1 cellular context compared by ENCODE assay signal in genomic region chr4:99845179-99845578, GRCh38.
TF ChIP-seq lines count a peak whose summit lies in the region.

No MANE protein-coding gene starts in this region.

TF ChIP-seq in SK-N-SH, 30 proteins besides CTCF, POLR2A, EP300 and RAD21 (continued from another document):
- TF ChIP-seq FOSL2 (IDR thresholded peaks at IDR 0.05; ENCODE audit: borderline replicate concordance, low read depth) (no peak), YY1 (IDR thresholded peaks at IDR 0.05; ENCODE audit: low read depth) (no peak), RFX5 (IDR thresholded peaks at IDR 0.05; ENCODE audit: low read length) (no peak), RXRA (IDR thresholded peaks at IDR 0.05; ENCODE audit: borderline replicate concordance, low read depth) (no peak), SMC3 (IDR thresholded peaks at IDR 0.05; ENCODE audit: low read depth, low read length) (no peak), MAX (IDR thresholded peaks at IDR 0.05; ENCODE audit: low read depth) (no peak), CHD2 (IDR thresholded peaks at IDR 0.05; ENCODE audit: low read length, partially characterized antibody) (peak; percentile 85), MXI1 (IDR thresholded peaks at IDR 0.05; ENCODE audit: low read depth, low read length) (peak; percentile 58; the same call in 1 of the 2 replicates), FOXJ3 (CRISPR knock-in tag; IDR thresholded peaks at IDR 0.05) (peak; percentile 84; the same call in 1 of the 2 replicates), ELF1 (IDR thresholded peaks at IDR 0.05) (no peak), JUND (IDR thresholded peaks at IDR 0.05) (no peak), EZH2phosphoT487 (IDR thresholded peaks at IDR 0.05; ENCODE audit: borderline replicate concordance, low read depth) (no peak), NRF1 (IDR thresholded peaks at IDR 0.05; ENCODE audit: low read depth, low read length) (no peak), FOXM1 (IDR thresholded peaks at IDR 0.05; ENCODE audit: low read depth) (no peak), TEAD4 (IDR thresholded peaks at IDR 0.05; ENCODE audit: borderline replicate concordance, insufficient read depth) (no peak), MEF2A (IDR thresholded peaks at IDR 0.05; ENCODE audit: borderline replicate concordance, low read depth) (no peak), IRF3 (IDR thresholded peaks at IDR 0.05; ENCODE audit: low read depth, low read length) (no peak), NFIC (IDR thresholded peaks at IDR 0.05; ENCODE audit: borderline replicate concordance) (no peak), SIN3A (IDR thresholded peaks at IDR 0.05; ENCODE audit: borderline replicate concordance, low read depth, low read length) (no peak), RCOR1 (IDR thresholded peaks at IDR 0.05; ENCODE audit: low read length) (peak; percentile 79), TCF12 (IDR thresholded peaks at IDR 0.05) (peak; percentile 18; the same call in 1 of the 2 replicates), GABPA (IDR thresholded peaks at IDR 0.05; ENCODE audit: low read depth) (no peak)
- TF ChIP-seq, protein P1, sequence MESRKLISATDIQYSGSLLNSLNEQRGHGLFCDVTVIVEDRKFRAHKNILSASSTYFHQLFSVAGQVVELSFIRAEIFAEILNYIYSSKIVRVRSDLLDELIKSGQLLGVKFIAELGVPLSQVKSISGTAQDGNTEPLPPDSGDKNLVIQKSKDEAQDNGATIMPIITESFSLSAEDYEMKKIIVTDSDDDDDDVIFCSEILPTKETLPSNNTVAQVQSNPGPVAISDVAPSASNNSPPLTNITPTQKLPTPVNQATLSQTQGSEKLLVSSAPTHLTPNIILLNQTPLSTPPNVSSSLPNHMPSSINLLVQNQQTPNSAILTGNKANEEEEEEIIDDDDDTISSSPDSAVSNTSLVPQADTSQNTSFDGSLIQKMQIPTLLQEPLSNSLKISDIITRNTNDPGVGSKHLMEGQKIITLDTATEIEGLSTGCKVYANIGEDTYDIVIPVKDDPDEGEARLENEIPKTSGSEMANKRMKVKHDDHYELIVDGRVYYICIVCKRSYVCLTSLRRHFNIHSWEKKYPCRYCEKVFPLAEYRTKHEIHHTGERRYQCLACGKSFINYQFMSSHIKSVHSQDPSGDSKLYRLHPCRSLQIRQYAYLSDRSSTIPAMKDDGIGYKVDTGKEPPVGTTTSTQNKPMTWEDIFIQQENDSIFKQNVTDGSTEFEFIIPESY (IDR thresholded peaks at IDR 0.05; ENCODE audit: borderline replicate concordance, low read depth): no peak
- TF ChIP-seq, protein P2, sequence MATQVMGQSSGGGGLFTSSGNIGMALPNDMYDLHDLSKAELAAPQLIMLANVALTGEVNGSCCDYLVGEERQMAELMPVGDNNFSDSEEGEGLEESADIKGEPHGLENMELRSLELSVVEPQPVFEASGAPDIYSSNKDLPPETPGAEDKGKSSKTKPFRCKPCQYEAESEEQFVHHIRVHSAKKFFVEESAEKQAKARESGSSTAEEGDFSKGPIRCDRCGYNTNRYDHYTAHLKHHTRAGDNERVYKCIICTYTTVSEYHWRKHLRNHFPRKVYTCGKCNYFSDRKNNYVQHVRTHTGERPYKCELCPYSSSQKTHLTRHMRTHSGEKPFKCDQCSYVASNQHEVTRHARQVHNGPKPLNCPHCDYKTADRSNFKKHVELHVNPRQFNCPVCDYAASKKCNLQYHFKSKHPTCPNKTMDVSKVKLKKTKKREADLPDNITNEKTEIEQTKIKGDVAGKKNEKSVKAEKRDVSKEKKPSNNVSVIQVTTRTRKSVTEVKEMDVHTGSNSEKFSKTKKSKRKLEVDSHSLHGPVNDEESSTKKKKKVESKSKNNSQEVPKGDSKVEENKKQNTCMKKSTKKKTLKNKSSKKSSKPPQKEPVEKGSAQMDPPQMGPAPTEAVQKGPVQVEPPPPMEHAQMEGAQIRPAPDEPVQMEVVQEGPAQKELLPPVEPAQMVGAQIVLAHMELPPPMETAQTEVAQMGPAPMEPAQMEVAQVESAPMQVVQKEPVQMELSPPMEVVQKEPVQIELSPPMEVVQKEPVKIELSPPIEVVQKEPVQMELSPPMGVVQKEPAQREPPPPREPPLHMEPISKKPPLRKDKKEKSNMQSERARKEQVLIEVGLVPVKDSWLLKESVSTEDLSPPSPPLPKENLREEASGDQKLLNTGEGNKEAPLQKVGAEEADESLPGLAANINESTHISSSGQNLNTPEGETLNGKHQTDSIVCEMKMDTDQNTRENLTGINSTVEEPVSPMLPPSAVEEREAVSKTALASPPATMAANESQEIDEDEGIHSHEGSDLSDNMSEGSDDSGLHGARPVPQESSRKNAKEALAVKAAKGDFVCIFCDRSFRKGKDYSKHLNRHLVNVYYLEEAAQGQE (IDR thresholded peaks at IDR 0.05; ENCODE audit: low read depth, low read length): no peak
- TF ChIP-seq, protein P3, sequence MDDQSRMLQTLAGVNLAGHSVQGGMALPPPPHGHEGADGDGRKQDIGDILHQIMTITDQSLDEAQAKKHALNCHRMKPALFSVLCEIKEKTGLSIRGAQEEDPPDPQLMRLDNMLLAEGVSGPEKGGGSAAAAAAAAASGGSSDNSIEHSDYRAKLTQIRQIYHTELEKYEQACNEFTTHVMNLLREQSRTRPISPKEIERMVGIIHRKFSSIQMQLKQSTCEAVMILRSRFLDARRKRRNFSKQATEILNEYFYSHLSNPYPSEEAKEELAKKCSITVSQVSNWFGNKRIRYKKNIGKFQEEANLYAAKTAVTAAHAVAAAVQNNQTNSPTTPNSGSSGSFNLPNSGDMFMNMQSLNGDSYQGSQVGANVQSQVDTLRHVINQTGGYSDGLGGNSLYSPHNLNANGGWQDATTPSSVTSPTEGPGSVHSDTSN (IDR thresholded peaks at IDR 0.05): no peak
